Comparison of ENCODE assay signal across 22 cellular contexts in genomic region chr2:226451486-226451885, GRCh38.
"Had no signal": no experiment of that assay in that cellular context is flagged by ENCODE, and none has a peak within 500 bp of the region (broad histone marks: within the 10 kb centered on the region; RNA-seq: fewer than 3 reads in every experiment).

No MANE protein-coding gene starts in this region.

- H3K4me3 ChIP-seq: SJSA1, SK-N-MC had no signal

- DNase-seq: KBM-7, MV-4-11, NCI-H1048, NCI-H1105, NCI-H1417, NCI-H1436 treated with DMSO at 0.1 percent for 48 hours, NCI-H1694, NCI-H187 treated with DMSO at 0.1 percent for 48 hours, NCI-H2029 treated with DMSO at 0.1 percent for 48 hours, NCI-H2171 treated with DMSO at 0.1 percent for 48 hours, NCI-H345, NCI-H446 treated with DMSO at 0.1 percent for 48 hours, NCI-H524, NCI-H526 treated with DMSO at 0.1 percent for 48 hours, NCI-H748 treated with DMSO at 0.1 percent for 48 hours, PC-3, SHP77 treated with DMSO at 0.1 percent for 48 hours had no signal

- ATAC-seq: Panc1, PC-3, Right ventricle myocardium inferior had no signal

- H3K9me3 ChIP-seq: SJSA1 had no signal

- H3K27me3 ChIP-seq: SJSA1 had no signal

- H3K27ac ChIP-seq: HL-60, SJSA1, SK-N-MC had no signal

- H3K36me3 ChIP-seq: SJSA1 had no signal
